ENCODE assay signal across 8 cellular contexts in genomic region chr6:13908955-13909381, GRCh38. TPM values are rescaled to one million over a fixed set of nuclear protein-coding genes. Genes with fewer than 3 reads are reported as not detected.
DNase-seq lines count a peak whose midpoint lies in the region; ATAC-seq, FAIRE-seq and TF ChIP-seq lines count a peak whose summit lies in the region.

No MANE protein-coding gene starts in this region.

- no peaks in the 10 kb centered on the region for H3K36me3 Mint-ChIP-seq in activated CD4-positive, alpha-beta T cell treated with anti-CD3 and anti-CD28 coated beads, Interleukin-2, amount 10 ng/mL, durations not matched to agents 7 days and 5 days (ENCODE audit: low read depth)

- H3K4me1 ChIP-seq in endothelial cell of umbilical vein (ENCODE audit: control insufficient read depth, extremely low read depth, insufficient read depth, low read length), result peaks cover 6% of the 10 kb centered on the region

- H3K4me2 ChIP-seq in endothelial cell of umbilical vein (ENCODE audit: insufficient read depth, low read length), result no peak overlapping the region

- H3K4me1 Mint-ChIP-seq in activated CD4-positive, alpha-beta T cell treated with anti-CD3 and anti-CD28 coated beads, Interleukin-2, amount 10 ng/mL, durations not matched to agents 7 days and 5 days, result peaks cover 4% of the 10 kb centered on the region

- peak; percentile 59 for FAIRE-seq in endothelial cell of umbilical vein (lab: Jason Lieb, UNC)

- no peak for TF ChIP-seq POLR2A in endothelial cell of umbilical vein (IDR thresholded peaks at IDR 0.05; ENCODE audit: low read depth, low read length)

- no peaks in the 10 kb centered on the region for H3K9me1 ChIP-seq in endothelial cell of umbilical vein (replicated peaks; ENCODE audit: control insufficient read depth, extremely low read depth, insufficient read depth, low read length)

- dilution Hi-C loops in endothelial cell of umbilical vein (cut with MboI; ENCODE audit: extremely low pct_ligation_motif_present, low sequenced_read_pairs), result no loop called here

- no peak overlapping the region for H3K9ac ChIP-seq in endothelial cell of umbilical vein (replicated peaks; ENCODE audit: extremely low read depth, insufficient read depth, low read length)

- no TSS peak for BruUV-seq in endothelial cell of umbilical vein (replicated peaks; lab: Mats Ljungman, UMichigan)

- no peaks in the 10 kb centered on the region for H3K36me3 ChIP-seq in endothelial cell of umbilical vein (ENCODE audit: control insufficient read depth in 2 of 2, extremely low read depth in 1 of 2, insufficient read depth in 2 of 2, low read length in 2 of 2)

- intact Hi-C loops in endothelial cell of umbilical vein (cut with micrococcal nuclease), result loop anchor here (1.0 kb wide), 5 partner anchors 114 to 1481 kb away; no protein-coding TSS in a partner anchor

- POLR2A ChIA-PET in activated CD4-positive, alpha-beta T cell treated with anti-CD3 and anti-CD28 coated beads, Interleukin-2, amount 10 ng/mL, durations not matched to agents 7 days and 5 days (lab: Charles Lee), result no interaction called here
- POLR2A ChIA-PET in endothelial cell of umbilical vein (lab: Charles Lee), result no interaction called here

- peaks cover 51% of the 10 kb centered on the region for H3K27me3 Mint-ChIP-seq in activated CD4-positive, alpha-beta T cell treated with anti-CD3 and anti-CD28 coated beads, Interleukin-2, amount 10 ng/mL, durations not matched to agents 7 days and 5 days

- peak; percentile 53 for ATAC-seq in HG02885 (IDR thresholded peaks at IDR 0.05; ENCODE audit: poor library complexity, unreplicated experiment)

- no peaks in the 10 kb centered on the region for H3K9me3 ChIP-seq in endothelial cell of umbilical vein (replicated peaks; ENCODE audit: control insufficient read depth, insufficient read depth, low read length)

- peak; percentile 54 to 62 for TF ChIP-seq CTCF in endothelial cell of umbilical vein (IDR thresholded peaks at IDR 0.05; ENCODE audit: extremely low read depth in 1 of 2, insufficient read depth in 1 of 2, low read depth in 1 of 2, low read length in 2 of 2)

- no peak overlapping the region for H3K27ac Mint-ChIP-seq in activated CD4-positive, alpha-beta T cell treated with anti-CD3 and anti-CD28 coated beads, Interleukin-2, amount 10 ng/mL, durations not matched to agents 7 days and 5 days

- CTCF ChIA-PET in activated CD4-positive, alpha-beta T cell treated with anti-CD3 and anti-CD28 coated beads, Interleukin-2, amount 10 ng/mL, durations not matched to agents 7 days and 5 days (lab: Charles Lee), result interaction anchor here (0.7 to 1.4 kb wide), 5 partner anchors 9 to 236 kb away, joined by 3 read pairs; no protein-coding TSS in a partner anchor
- CTCF ChIA-PET in endothelial cell of umbilical vein (lab: Charles Lee), result interaction anchor here (0.6 to 5.6 kb wide), 51 partner anchors 8 to 1715 kb away, joined by 3 to 203 read pairs (median 4); partner anchors contain the start of gene RNF182

- H3K4me3 ChIP-seq in endothelial cell of umbilical vein (replicated peaks in 1 of 3; ENCODE audit: insufficient read depth in 1 of 3, low read depth in 1 of 3, low read length in 3 of 3), result no peak overlapping the region

- H3K27ac ChIP-seq in endothelial cell of umbilical vein (ENCODE audit: insufficient read depth, low read depth, low read length), result no peak overlapping the region

- no peaks in the 10 kb centered on the region for H4K20me1 ChIP-seq in endothelial cell of umbilical vein (replicated peaks; ENCODE audit: control insufficient read depth, extremely low read depth, insufficient read depth, low read length)

- no peaks in the 10 kb centered on the region for H3K79me2 ChIP-seq in endothelial cell of umbilical vein (ENCODE audit: control insufficient read depth, insufficient read depth, low read length)

- no peak overlapping the region for H2AFZ ChIP-seq in endothelial cell of umbilical vein (ENCODE audit: low read depth, low read length)

- H3K4me3 Mint-ChIP-seq in activated CD4-positive, alpha-beta T cell treated with anti-CD3 and anti-CD28 coated beads, Interleukin-2, amount 10 ng/mL, durations not matched to agents 7 days and 5 days, result no peak overlapping the region

- H3K9me3 Mint-ChIP-seq in activated CD4-positive, alpha-beta T cell treated with anti-CD3 and anti-CD28 coated beads, Interleukin-2, amount 10 ng/mL, durations not matched to agents 7 days and 5 days, result no peaks in the 10 kb centered on the region

- H3K27me3 ChIP-seq in endothelial cell of umbilical vein (ENCODE audit: control insufficient read depth in 2 of 2, insufficient read depth in 2 of 2, low read length in 2 of 2), result peaks cover 3% of the 10 kb centered on the region in 2 experiments

- DNase-seq in DMS114 treated with DMSO at 0.1 percent for 48 hours (lab: John Stamatoyannopoulos, UW; ENCODE audit: unreplicated experiment) (peak; percentile 74), NCI-H510A treated with DMSO at 0.1 percent for 48 hours (lab: John Stamatoyannopoulos, UW) (peak; percentile 79), endothelial cell of umbilical vein (ENCODE audit: low read depth, low spot score) (peak; percentile 67), myocyte (ENCODE audit: low read depth) (peak; percentile 71), GF-D8 (lab: John Stamatoyannopoulos, UW) (no peak), occipital lobe (lab: John Stamatoyannopoulos, UW) (no peak)
- DNase-seq in activated CD4-positive, alpha-beta T cell treated with anti-CD3 and anti-CD28 coated beads, Interleukin-2, amount 10 ng/mL, durations not matched to agents 7 days and 5 days, result peak; percentile 56

TF ChIP-seq in endothelial cell of umbilical vein, 7 proteins besides CTCF, POLR2A, EP300 and RAD21:
- TF ChIP-seq MYC (IDR thresholded peaks at IDR 0.05; ENCODE audit: low read depth, low read length) (no peak), JUN (IDR thresholded peaks at IDR 0.05; ENCODE audit: borderline replicate concordance, insufficient read depth, insufficient read length, low read depth) (no peak), FOS (IDR thresholded peaks at IDR 0.05; ENCODE audit: borderline replicate concordance, insufficient read depth, low read length) (no peak), GATA2 (IDR thresholded peaks at IDR 0.05; ENCODE audit: insufficient read depth, insufficient read length, low read depth, low read length) (peak; percentile 77)
TF ChIP-seq in endothelial cell of umbilical vein: peak in this region for 1.

RNA-seq across cellular contexts. Expression of gene RNF182, which starts 15.8 kb away (rescaled TPM):
- total RNA-seq in activated CD4-positive, alpha-beta T cell treated with anti-CD3 and anti-CD28 coated beads, Interleukin-2, amount 10 ng/mL, durations not matched to agents 7 days and 5 days, result not detected
- total RNA-seq in endothelial cell of umbilical vein, result 0.78 and 0.93 TPM in 2 replicates
- polyA plus RNA-seq in endothelial cell of umbilical vein, result 0.43 and 0.64 TPM in 2 replicates
- polyA plus RNA-seq in endothelial cell of umbilical vein (2011; cell fraction: cytosol; rRNA removed), result 0.83 and 0.95 TPM in 2 replicates
- 1.2 and 1.5 TPM in 2 replicates for polyA plus RNA-seq in endothelial cell of umbilical vein (2011; cell fraction: nucleus; rRNA removed)
- polyA plus RNA-seq in endothelial cell of umbilical vein (2012), result 0.78 and 2.2 TPM in 2 replicates
- polyA minus RNA-seq in endothelial cell of umbilical vein, result 0.97 and 2.5 TPM in 2 replicates
- 62.3 TPM for polyA minus RNA-seq in endothelial cell of umbilical vein (2011; cell fraction: cytosol; rRNA and poly(A)+ RNA removed)
- 1.5 and 1.8 TPM in 2 replicates for polyA minus RNA-seq in endothelial cell of umbilical vein (2011; cell fraction: nucleus; rRNA and poly(A)+ RNA removed)
- 8.1 and 8.8 TPM in 2 replicates for total RNA-seq in myocyte
- polyA plus RNA-seq in myocyte (2012), result 2.0 TPM
- 73.6 TPM for total RNA-seq in occipital lobe

Comparison
In these comparisons a context has a peak if more than half of its experiments do, and no peak if none do; other contexts are left out.
1. DNase-seq: peak in DMS114 treated with DMSO at 0.1 percent for 48 hours (single experiment), NCI-H510A treated with DMSO at 0.1 percent for 48 hours (single experiment), activated CD4-positive, alpha-beta T cell treated with anti-CD3 and anti-CD28 coated beads, Interleukin-2, amount 10 ng/mL, durations not matched to agents 7 days and 5 days (single experiment), endothelial cell of umbilical vein (single experiment) and myocyte (single experiment); none in GF-D8 (single experiment) and occipital lobe (single experiment).